1 cellular context compared by ENCODE assay signal in the genomic region with DNA sequence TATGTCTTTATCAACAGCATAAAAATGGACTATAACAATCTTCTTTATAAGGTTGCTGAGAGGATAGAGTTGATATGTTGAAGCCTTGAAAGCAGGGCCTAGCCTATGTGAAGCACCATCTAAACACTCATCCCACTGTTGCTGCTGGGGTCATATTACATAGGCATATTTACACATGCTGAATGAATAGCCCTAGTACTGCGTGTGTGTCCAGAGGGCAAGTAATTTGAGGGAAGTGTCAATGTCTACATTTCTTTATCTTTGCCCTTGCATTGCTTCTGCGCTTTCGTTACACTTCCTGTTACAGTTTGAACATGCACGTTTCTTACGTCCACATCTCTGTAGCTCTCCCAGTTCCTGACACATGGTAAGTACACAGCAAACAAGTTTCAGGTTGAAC.
TF ChIP-seq lines count a peak whose summit lies in the region.

No MANE protein-coding gene starts in this region.

TF ChIP-seq in HepG2, 621 proteins besides CTCF, POLR2A, EP300 and RAD21 (continued from another document and continues in another):
- TF ChIP-seq, protein P1, sequence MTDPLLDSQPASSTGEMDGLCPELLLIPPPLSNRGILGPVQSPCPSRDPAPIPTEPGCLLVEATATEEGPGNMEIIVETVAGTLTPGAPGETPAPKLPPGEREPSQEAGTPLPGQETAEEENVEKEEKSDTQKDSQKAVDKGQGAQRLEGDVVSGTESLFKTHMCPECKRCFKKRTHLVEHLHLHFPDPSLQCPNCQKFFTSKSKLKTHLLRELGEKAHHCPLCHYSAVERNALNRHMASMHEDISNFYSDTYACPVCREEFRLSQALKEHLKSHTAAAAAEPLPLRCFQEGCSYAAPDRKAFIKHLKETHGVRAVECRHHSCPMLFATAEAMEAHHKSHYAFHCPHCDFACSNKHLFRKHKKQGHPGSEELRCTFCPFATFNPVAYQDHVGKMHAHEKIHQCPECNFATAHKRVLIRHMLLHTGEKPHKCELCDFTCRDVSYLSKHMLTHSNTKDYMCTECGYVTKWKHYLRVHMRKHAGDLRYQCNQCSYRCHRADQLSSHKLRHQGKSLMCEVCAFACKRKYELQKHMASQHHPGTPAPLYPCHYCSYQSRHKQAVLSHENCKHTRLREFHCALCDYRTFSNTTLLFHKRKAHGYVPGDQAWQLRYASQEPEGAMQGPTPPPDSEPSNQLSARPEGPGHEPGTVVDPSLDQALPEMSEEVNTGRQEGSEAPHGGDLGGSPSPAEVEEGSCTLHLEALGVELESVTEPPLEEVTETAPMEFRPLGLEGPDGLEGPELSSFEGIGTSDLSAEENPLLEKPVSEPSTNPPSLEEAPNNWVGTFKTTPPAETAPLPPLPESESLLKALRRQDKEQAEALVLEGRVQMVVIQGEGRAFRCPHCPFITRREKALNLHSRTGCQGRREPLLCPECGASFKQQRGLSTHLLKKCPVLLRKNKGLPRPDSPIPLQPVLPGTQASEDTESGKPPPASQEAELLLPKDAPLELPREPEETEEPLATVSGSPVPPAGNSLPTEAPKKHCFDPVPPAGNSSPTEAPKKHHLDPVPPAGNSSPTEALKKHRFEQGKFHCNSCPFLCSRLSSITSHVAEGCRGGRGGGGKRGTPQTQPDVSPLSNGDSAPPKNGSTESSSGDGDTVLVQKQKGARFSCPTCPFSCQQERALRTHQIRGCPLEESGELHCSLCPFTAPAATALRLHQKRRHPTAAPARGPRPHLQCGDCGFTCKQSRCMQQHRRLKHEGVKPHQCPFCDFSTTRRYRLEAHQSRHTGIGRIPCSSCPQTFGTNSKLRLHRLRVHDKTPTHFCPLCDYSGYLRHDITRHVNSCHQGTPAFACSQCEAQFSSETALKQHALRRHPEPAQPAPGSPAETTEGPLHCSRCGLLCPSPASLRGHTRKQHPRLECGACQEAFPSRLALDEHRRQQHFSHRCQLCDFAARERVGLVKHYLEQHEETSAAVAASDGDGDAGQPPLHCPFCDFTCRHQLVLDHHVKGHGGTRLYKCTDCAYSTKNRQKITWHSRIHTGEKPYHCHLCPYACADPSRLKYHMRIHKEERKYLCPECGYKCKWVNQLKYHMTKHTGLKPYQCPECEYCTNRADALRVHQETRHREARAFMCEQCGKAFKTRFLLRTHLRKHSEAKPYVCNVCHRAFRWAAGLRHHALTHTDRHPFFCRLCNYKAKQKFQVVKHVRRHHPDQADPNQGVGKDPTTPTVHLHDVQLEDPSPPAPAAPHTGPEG (CRISPR knock-in tag; IDR thresholded peaks at IDR 0.05) = no peak
- TF ChIP-seq ZNF562 (CRISPR knock-in tag; IDR thresholded peaks at IDR 0.05; ENCODE audit: borderline replicate concordance) (no peak), ZNF460 (CRISPR knock-in tag; IDR thresholded peaks at IDR 0.05; ENCODE audit: borderline replicate concordance) (no peak; the same call in 1 of the 2 replicates), RORA (CRISPR knock-in tag; IDR thresholded peaks at IDR 0.05) (no peak), HOXA5 (CRISPR knock-in tag; IDR thresholded peaks at IDR 0.05) (no peak), SRSF9 (IDR thresholded peaks at IDR 0.05; ENCODE audit: borderline replicate concordance, insufficient read depth, low read depth, low read length, poor library complexity, severe bottlenecking) (no peak), EHMT2 (IDR thresholded peaks at IDR 0.05; ENCODE audit: borderline replicate concordance, low read depth, low read length) (no peak), ZFX (CRISPR knock-in tag; IDR thresholded peaks at IDR 0.05; ENCODE audit: low read depth) (peak; percentile 75), MLLT10 (CRISPR knock-in tag; IDR thresholded peaks at IDR 0.05) (no peak), ZNF598 (CRISPR knock-in tag; IDR thresholded peaks at IDR 0.05; ENCODE audit: borderline replicate concordance) (no peak), SMAD9 (CRISPR knock-in tag; IDR thresholded peaks at IDR 0.05) (no peak), ZNF564 (CRISPR knock-in tag; IDR thresholded peaks at IDR 0.05) (no peak), NFE2 (CRISPR knock-in tag; IDR thresholded peaks at IDR 0.05) (no peak), ZNF772 (CRISPR knock-in tag; IDR thresholded peaks at IDR 0.05) (peak; percentile 78; the same call in 1 of the 2 replicates), GATAD2A (CRISPR knock-in tag; IDR thresholded peaks at IDR 0.05) (peak; percentile 57; the same call in 1 of the 2 replicates), SMAD1 (CRISPR knock-in tag; IDR thresholded peaks at IDR 0.05; ENCODE audit: borderline replicate concordance, low read depth) (no peak), SIN3A (IDR thresholded peaks at IDR 0.05; ENCODE audit: borderline replicate concordance, low read depth, low read length) (no peak)
- TF ChIP-seq, protein P2, sequence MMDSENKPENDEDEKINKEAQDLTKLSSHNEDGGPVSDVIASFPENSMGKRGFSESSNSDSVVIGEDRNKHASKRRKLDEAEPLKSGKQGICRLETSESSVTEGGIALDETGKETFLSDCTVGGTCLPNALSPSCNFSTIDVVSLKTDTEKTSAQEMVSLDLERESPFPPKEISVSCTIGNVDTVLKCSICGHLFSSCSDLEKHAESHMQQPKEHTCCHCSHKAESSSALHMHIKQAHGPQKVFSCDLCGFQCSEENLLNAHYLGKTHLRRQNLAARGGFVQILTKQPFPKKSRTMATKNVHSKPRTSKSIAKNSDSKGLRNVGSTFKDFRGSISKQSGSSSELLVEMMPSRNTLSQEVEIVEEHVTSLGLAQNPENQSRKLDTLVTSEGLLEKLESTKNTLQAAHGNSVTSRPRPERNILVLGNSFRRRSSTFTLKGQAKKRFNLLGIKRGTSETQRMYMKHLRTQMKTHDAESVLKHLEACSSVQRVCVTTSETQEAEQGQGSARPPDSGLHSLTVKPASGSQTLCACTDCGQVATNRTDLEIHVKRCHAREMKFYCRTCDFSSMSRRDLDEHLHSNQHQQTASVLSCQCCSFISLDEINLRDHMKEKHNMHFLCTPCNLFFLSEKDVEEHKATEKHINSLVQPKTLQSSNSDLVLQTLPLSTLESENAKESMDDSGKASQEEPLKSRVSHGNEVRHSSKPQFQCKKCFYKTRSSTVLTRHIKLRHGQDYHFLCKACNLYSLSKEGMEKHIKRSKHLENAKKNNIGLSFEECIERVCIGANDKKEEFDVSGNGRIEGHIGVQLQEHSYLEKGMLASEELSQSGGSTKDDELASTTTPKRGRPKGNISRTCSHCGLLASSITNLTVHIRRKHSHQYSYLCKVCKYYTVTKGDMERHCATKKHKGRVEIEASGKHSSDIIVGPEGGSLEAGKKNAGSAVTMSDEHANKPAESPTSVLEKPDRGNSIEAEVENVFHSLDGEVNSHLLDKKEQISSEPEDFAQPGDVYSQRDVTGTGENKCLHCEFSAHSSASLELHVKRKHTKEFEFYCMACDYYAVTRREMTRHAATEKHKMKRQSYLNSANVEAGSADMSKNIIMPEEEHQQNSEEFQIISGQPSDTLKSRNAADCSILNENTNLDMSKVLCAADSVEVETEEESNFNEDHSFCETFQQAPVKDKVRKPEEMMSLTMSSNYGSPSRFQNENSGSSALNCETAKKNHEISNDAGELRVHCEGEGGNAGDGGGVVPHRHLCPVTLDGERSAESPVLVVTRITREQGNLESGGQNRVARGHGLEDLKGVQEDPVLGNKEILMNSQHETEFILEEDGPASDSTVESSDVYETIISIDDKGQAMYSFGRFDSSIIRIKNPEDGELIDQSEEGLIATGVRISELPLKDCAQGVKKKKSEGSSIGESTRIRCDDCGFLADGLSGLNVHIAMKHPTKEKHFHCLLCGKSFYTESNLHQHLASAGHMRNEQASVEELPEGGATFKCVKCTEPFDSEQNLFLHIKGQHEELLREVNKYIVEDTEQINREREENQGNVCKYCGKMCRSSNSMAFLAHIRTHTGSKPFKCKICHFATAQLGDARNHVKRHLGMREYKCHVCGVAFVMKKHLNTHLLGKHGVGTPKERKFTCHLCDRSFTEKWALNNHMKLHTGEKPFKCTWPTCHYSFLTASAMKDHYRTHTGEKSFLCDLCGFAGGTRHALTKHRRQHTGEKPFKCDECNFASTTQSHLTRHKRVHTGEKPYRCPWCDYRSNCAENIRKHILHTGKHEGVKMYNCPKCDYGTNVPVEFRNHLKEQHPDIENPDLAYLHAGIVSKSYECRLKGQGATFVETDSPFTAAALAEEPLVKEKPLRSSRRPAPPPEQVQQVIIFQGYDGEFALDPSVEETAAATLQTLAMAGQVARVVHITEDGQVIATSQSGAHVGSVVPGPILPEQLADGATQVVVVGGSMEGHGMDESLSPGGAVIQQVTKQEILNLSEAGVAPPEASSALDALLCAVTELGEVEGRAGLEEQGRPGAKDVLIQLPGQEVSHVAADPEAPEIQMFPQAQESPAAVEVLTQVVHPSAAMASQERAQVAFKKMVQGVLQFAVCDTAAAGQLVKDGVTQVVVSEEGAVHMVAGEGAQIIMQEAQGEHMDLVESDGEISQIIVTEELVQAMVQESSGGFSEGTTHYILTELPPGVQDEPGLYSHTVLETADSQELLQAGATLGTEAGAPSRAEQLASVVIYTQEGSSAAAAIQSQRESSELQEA (CRISPR knock-in tag; IDR thresholded peaks at IDR 0.05; ENCODE audit: not compliant biosample characterization) = no peak
- TF ChIP-seq, protein P3, sequence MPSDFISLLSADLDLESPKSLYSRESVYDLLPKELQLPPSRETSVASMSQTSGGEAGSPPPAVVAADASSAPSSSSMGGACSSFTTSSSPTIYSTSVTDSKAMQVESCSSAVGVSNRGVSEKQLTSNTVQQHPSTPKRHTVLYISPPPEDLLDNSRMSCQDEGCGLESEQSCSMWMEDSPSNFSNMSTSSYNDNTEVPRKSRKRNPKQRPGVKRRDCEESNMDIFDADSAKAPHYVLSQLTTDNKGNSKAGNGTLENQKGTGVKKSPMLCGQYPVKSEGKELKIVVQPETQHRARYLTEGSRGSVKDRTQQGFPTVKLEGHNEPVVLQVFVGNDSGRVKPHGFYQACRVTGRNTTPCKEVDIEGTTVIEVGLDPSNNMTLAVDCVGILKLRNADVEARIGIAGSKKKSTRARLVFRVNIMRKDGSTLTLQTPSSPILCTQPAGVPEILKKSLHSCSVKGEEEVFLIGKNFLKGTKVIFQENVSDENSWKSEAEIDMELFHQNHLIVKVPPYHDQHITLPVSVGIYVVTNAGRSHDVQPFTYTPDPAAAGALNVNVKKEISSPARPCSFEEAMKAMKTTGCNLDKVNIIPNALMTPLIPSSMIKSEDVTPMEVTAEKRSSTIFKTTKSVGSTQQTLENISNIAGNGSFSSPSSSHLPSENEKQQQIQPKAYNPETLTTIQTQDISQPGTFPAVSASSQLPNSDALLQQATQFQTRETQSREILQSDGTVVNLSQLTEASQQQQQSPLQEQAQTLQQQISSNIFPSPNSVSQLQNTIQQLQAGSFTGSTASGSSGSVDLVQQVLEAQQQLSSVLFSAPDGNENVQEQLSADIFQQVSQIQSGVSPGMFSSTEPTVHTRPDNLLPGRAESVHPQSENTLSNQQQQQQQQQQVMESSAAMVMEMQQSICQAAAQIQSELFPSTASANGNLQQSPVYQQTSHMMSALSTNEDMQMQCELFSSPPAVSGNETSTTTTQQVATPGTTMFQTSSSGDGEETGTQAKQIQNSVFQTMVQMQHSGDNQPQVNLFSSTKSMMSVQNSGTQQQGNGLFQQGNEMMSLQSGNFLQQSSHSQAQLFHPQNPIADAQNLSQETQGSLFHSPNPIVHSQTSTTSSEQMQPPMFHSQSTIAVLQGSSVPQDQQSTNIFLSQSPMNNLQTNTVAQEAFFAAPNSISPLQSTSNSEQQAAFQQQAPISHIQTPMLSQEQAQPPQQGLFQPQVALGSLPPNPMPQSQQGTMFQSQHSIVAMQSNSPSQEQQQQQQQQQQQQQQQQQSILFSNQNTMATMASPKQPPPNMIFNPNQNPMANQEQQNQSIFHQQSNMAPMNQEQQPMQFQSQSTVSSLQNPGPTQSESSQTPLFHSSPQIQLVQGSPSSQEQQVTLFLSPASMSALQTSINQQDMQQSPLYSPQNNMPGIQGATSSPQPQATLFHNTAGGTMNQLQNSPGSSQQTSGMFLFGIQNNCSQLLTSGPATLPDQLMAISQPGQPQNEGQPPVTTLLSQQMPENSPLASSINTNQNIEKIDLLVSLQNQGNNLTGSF (CRISPR knock-in tag; IDR thresholded peaks at IDR 0.05) = no peak
- TF ChIP-seq, protein P4, sequence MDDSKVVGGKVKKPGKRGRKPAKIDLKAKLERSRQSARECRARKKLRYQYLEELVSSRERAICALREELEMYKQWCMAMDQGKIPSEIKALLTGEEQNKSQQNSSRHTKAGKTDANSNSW (CRISPR knock-in tag; IDR thresholded peaks at IDR 0.05; ENCODE audit: borderline replicate concordance) = no peak
- TF ChIP-seq, protein P5, sequence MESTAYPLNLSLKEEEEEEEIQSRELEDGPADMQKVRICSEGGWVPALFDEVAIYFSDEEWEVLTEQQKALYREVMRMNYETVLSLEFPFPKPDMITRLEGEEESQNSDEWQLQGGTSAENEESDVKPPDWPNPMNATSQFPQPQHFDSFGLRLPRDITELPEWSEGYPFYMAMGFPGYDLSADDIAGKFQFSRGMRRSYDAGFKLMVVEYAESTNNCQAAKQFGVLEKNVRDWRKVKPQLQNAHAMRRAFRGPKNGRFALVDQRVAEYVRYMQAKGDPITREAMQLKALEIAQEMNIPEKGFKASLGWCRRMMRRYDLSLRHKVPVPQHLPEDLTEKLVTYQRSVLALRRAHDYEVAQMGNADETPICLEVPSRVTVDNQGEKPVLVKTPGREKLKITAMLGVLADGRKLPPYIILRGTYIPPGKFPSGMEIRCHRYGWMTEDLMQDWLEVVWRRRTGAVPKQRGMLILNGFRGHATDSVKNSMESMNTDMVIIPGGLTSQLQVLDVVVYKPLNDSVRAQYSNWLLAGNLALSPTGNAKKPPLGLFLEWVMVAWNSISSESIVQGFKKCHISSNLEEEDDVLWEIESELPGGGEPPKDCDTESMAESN (CRISPR knock-in tag; conservative IDR thresholded peaks at IDR 0.05) = no peak
- TF ChIP-seq, protein P6, sequence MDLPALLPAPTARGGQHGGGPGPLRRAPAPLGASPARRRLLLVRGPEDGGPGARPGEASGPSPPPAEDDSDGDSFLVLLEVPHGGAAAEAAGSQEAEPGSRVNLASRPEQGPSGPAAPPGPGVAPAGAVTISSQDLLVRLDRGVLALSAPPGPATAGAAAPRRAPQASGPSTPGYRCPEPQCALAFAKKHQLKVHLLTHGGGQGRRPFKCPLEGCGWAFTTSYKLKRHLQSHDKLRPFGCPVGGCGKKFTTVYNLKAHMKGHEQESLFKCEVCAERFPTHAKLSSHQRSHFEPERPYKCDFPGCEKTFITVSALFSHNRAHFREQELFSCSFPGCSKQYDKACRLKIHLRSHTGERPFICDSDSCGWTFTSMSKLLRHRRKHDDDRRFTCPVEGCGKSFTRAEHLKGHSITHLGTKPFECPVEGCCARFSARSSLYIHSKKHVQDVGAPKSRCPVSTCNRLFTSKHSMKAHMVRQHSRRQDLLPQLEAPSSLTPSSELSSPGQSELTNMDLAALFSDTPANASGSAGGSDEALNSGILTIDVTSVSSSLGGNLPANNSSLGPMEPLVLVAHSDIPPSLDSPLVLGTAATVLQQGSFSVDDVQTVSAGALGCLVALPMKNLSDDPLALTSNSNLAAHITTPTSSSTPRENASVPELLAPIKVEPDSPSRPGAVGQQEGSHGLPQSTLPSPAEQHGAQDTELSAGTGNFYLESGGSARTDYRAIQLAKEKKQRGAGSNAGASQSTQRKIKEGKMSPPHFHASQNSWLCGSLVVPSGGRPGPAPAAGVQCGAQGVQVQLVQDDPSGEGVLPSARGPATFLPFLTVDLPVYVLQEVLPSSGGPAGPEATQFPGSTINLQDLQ (CRISPR knock-in tag; IDR thresholded peaks at IDR 0.05) = no peak
- TF ChIP-seq, protein P7, sequence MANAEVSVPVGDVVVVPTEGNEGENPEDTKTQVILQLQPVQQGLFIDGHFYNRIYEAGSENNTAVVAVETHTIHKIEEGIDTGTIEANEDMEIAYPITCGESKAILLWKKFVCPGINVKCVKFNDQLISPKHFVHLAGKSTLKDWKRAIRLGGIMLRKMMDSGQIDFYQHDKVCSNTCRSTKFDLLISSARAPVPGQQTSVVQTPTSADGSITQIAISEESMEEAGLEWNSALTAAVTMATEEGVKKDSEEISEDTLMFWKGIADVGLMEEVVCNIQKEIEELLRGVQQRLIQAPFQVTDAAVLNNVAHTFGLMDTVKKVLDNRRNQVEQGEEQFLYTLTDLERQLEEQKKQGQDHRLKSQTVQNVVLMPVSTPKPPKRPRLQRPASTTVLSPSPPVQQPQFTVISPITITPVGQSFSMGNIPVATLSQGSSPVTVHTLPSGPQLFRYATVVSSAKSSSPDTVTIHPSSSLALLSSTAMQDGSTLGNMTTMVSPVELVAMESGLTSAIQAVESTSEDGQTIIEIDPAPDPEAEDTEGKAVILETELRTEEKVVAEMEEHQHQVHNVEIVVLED (CRISPR knock-in tag; IDR thresholded peaks at IDR 0.05; ENCODE audit: borderline replicate concordance) = peak; percentile 61; the same call in 1 of the 2 replicates
